ENCODE assay signal across 13 cellular contexts in genomic region chr12:96371787-96372699, GRCh38. TPM values are rescaled to one million over a fixed set of nuclear protein-coding genes. Genes with fewer than 3 reads are reported as not detected.
DNase-seq lines count a peak whose midpoint lies in the region; ATAC-seq and TF ChIP-seq lines count a peak whose summit lies in the region.
"Had no signal": no experiment of that assay in that cellular context is flagged by ENCODE, and none has a peak within 500 bp of the region (broad histone marks: within the 10 kb centered on the region; RNA-seq: fewer than 3 reads in every experiment).

No MANE protein-coding gene starts in this region.

- no peaks in the 10 kb centered on the region for H3K27me3 Mint-ChIP-seq in MCF 10A (ENCODE audit: insufficient read depth, unreplicated experiment)
- H3K27me3 Mint-ChIP-seq in activated naive CD8-positive, alpha-beta T cell treated with anti-CD3 and anti-CD28 coated beads, Interleukin-2, amount 10 ng/mL, durations not matched to agents 7 days and 5 days, result no peaks in the 10 kb centered on the region
- H3K27me3 Mint-ChIP-seq: activated CD4-positive, alpha-beta memory T cell treated with anti-CD3 and anti-CD28 coated beads, Interleukin-2, amount 10 ng/mL, durations not matched to agents 7 days and 5 days had no signal

- no peaks in the 10 kb centered on the region for H3K9me3 ChIP-seq in mammary epithelial cell (replicated peaks; ENCODE audit: insufficient read depth, low read length)
- no peaks in the 10 kb centered on the region for H3K9me3 ChIP-seq in iPS-20b (ENCODE audit: insufficient read depth, low read depth, low read length)
- no peaks in the 10 kb centered on the region for H3K9me3 ChIP-seq in subcutaneous abdominal adipose tissue (ENCODE audit: control insufficient read depth in 5 of 5, low read length in 5 of 5)
- peaks cover 0 to 2% of the 10 kb centered on the region in 2 donors for H3K9me3 ChIP-seq in neuronal stem cell (replicated peaks in 1 of 2; ENCODE audit: control insufficient read depth in 2 of 2, insufficient read depth in 1 of 2, low read depth in 1 of 2, low read length in 2 of 2)
- H3K9me3 ChIP-seq: pancreas had no signal

- H3K27me3 ChIP-seq in mammary epithelial cell (ENCODE audit: insufficient read depth, low read length), result no peaks in the 10 kb centered on the region
- no peaks in the 10 kb centered on the region for H3K27me3 ChIP-seq in iPS-20b (ENCODE audit: insufficient read depth, low read length)
- no peaks in the 10 kb centered on the region for H3K27me3 ChIP-seq in subcutaneous abdominal adipose tissue (ENCODE audit: control insufficient read depth in 5 of 5, insufficient read depth in 4 of 5, low read length in 5 of 5)
- no peaks in the 10 kb centered on the region for H3K27me3 ChIP-seq in neuronal stem cell (ENCODE audit: control insufficient read depth in 3 of 3, insufficient read depth in 3 of 3, low read depth in 1 of 3, low read length in 3 of 3)
- H3K27me3 ChIP-seq: pancreas had no signal

- no peak overlapping the region for H3K4ac ChIP-seq in neuronal stem cell (ENCODE audit: low read length)

- peaks cover 98% of the 10 kb centered on the region for H3K79me2 ChIP-seq in mammary epithelial cell (ENCODE audit: insufficient read depth, low read length)

- H3K9ac ChIP-seq in mammary epithelial cell (ENCODE audit: insufficient read depth, low read length), result no peak overlapping the region
- no peak overlapping the region for H3K9ac ChIP-seq in iPS-20b (ENCODE audit: low read depth, low read length)
- H3K9ac ChIP-seq in subcutaneous abdominal adipose tissue (ENCODE audit: low read length in 5 of 5), result no peak overlapping the region
- no peak overlapping the region for H3K9ac ChIP-seq in neuronal stem cell (ENCODE audit: low read depth, low read length, poor library complexity)

- H3K4me3 ChIP-seq in mammary epithelial cell (replicated peaks in 1 of 3; ENCODE audit: insufficient read depth in 1 of 3, low read depth in 2 of 3, low read length in 3 of 3) (no peak overlapping the region), iPS-20b (ENCODE audit: low read length) (no peak overlapping the region), subcutaneous abdominal adipose tissue (ENCODE audit: low read depth in 1 of 5, low read length in 5 of 5) (no peak overlapping the region), neuronal stem cell (ENCODE audit: low read length in 2 of 2) (no peak overlapping the region)
- H3K4me3 ChIP-seq: pancreas had no signal

- H2AK5ac ChIP-seq in neuronal stem cell (ENCODE audit: low read depth, low read length), result no peak overlapping the region

- H3K4me1 ChIP-seq in mammary epithelial cell (ENCODE audit: insufficient read depth, low read length) (peaks cover 12% of the 10 kb centered on the region), iPS-20b (ENCODE audit: insufficient read depth, low read length) (peaks cover 18% of the 10 kb centered on the region), subcutaneous abdominal adipose tissue (ENCODE audit: control insufficient read depth in 5 of 5, insufficient read depth in 5 of 5, low read length in 5 of 5) (peaks cover 5 to 57% (median 25%) of the 10 kb centered on the region in 5 donors), neuronal stem cell (ENCODE audit: control insufficient read depth in 2 of 2, insufficient read depth in 1 of 2, low read depth in 1 of 2, low read length in 2 of 2) (peaks cover 0 to 8% of the 10 kb centered on the region in 2 donors)

- ATAC-seq in activated naive CD8-positive, alpha-beta T cell treated with anti-CD3 and anti-CD28 coated beads, Interleukin-2, amount 10 ng/mL, durations not matched to agents 7 days and 5 days (ENCODE audit: low read depth), result no peak
- ATAC-seq: HCT116, pancreas had no signal

- H2AFZ ChIP-seq in mammary epithelial cell (ENCODE audit: low read depth, low read length) (no peak overlapping the region), neuronal stem cell (ENCODE audit: low read length) (no peak overlapping the region)

- no peak overlapping the region for H3K27ac ChIP-seq in mammary epithelial cell (ENCODE audit: insufficient read depth, low read depth, low read length)
- peak overlapping the region; percentile 8 for H3K27ac ChIP-seq in iPS-20b (ENCODE audit: low read length)
- peak overlapping the region; percentile 33 for H3K27ac ChIP-seq in subcutaneous abdominal adipose tissue (ENCODE audit: low read depth, low read length)
- no peak overlapping the region for H3K27ac ChIP-seq in neuronal stem cell (replicated peaks; ENCODE audit: low read length)
- H3K27ac ChIP-seq: pancreas had no signal

- in situ Hi-C loops in mammary epithelial cell (cut with MboI; ENCODE audit: low sequenced_read_pairs in 2 of 2), result no loop called here

- POLR2A ChIA-PET in MCF 10A (lab: Yijun Ruan, JAX), result interaction anchor here (0.7 to 1.0 kb wide), 3 partner anchors 25 to 319 kb away, joined by 3 read pairs; no protein-coding TSS in a partner anchor
- POLR2A ChIA-PET in activated naive CD8-positive, alpha-beta T cell treated with anti-CD3 and anti-CD28 coated beads, Interleukin-2, amount 10 ng/mL, durations not matched to agents 7 days and 5 days (lab: Charles Lee), result interaction anchor here (1.9 kb wide), 1 partner anchor 28 kb away, joined by 7 read pairs; the partner anchor contains the start of gene CDK17

- H4K91ac ChIP-seq in neuronal stem cell (ENCODE audit: low read depth, low read length, poor library complexity), result no peak overlapping the region

- BruUV-seq in MCF 10A (replicated peaks; lab: Mats Ljungman, UMichigan) (no TSS peak), mammary epithelial cell (replicated peaks; lab: Mats Ljungman, UMichigan) (no TSS peak)

- H3K4me1 Mint-ChIP-seq in MCF 10A (ENCODE audit: insufficient read depth, unreplicated experiment), result peaks cover 33% of the 10 kb centered on the region
- H3K4me1 Mint-ChIP-seq in activated naive CD8-positive, alpha-beta T cell treated with anti-CD3 and anti-CD28 coated beads, Interleukin-2, amount 10 ng/mL, durations not matched to agents 7 days and 5 days, result peaks cover 47% of the 10 kb centered on the region

- no peak overlapping the region for H2BK15ac ChIP-seq in neuronal stem cell (ENCODE audit: low read length)

- H2BK5ac ChIP-seq in neuronal stem cell (ENCODE audit: low read length), result no peak overlapping the region

- peak overlapping the region; percentile 40 for H3K27ac Mint-ChIP-seq in MCF 10A (ENCODE audit: low read depth, unreplicated experiment)
- H3K27ac Mint-ChIP-seq in activated naive CD8-positive, alpha-beta T cell treated with anti-CD3 and anti-CD28 coated beads, Interleukin-2, amount 10 ng/mL, durations not matched to agents 7 days and 5 days, result peak overlapping the region; percentile 35
- H3K27ac Mint-ChIP-seq: activated CD4-positive, alpha-beta memory T cell treated with anti-CD3 and anti-CD28 coated beads, Interleukin-2, amount 10 ng/mL, durations not matched to agents 7 days and 5 days had no signal

- no peaks in the 10 kb centered on the region for H3K36me3 Mint-ChIP-seq in MCF 10A (ENCODE audit: insufficient read depth, unreplicated experiment)
- peaks cover 31% of the 10 kb centered on the region for H3K36me3 Mint-ChIP-seq in activated naive CD8-positive, alpha-beta T cell treated with anti-CD3 and anti-CD28 coated beads, Interleukin-2, amount 10 ng/mL, durations not matched to agents 7 days and 5 days

- H3K14ac ChIP-seq in neuronal stem cell (ENCODE audit: low read length), result no peak overlapping the region

- TF ChIP-seq CTCF in MCF 10A (IDR thresholded peaks at IDR 0.05; ENCODE audit: unreplicated experiment) (no peak), mammary epithelial cell (conservative IDR thresholded peaks at IDR 0.05 in 1 of 2, IDR thresholded peaks at IDR 0.05 in 1 of 2; ENCODE audit: extremely low read depth in 1 of 2, insufficient read depth in 1 of 2, low read depth in 1 of 2, low read length in 2 of 2) (no peak)

- no peak overlapping the region for H2BK120ac ChIP-seq in neuronal stem cell (ENCODE audit: low read depth, low read length)

- no peak for DNase-seq in MCF 10A (ENCODE audit: unreplicated experiment)
- no peak for DNase-seq in mammary epithelial cell
- DNase-seq in activated naive CD8-positive, alpha-beta T cell treated with anti-CD3 and anti-CD28 coated beads, Interleukin-2, amount 10 ng/mL, durations not matched to agents 7 days and 5 days, result no peak
- no peak for DNase-seq in NCI-H1092 treated with DMSO at 0.1 percent for 48 hours (lab: John Stamatoyannopoulos, UW)
- no peak for DNase-seq in neuronal stem cell (ENCODE audit: low spot score)
- DNase-seq in activated CD4-positive, CD25-positive, alpha-beta regulatory T cell treated with anti-CD3 and anti-CD28 coated beads, Interleukin-2, amount 50 U/mL, for 72 hours, result no peak
- DNase-seq: activated CD4-positive, alpha-beta memory T cell treated with anti-CD3 and anti-CD28 coated beads, Interleukin-2, amount 10 ng/mL, durations not matched to agents 7 days and 5 days; activated gamma-delta T cell treated with Interleukin-2 at 50 U/mL for 16 hours; cerebellar nuclear complex; pancreas had no signal

- H3K23ac ChIP-seq in neuronal stem cell (ENCODE audit: low read depth, low read length, poor library complexity), result no peak overlapping the region

- no peak overlapping the region for H4K8ac ChIP-seq in neuronal stem cell (ENCODE audit: low read depth, low read length)

- H2BK12ac ChIP-seq in neuronal stem cell (ENCODE audit: low read length), result no peak overlapping the region

- WGBS in mammary epithelial cell (ENCODE audit: low coverage, missing lambda C conversion rate), result 52% methylated on average over 2 of the region's 2 CpGs
- WGBS in neuronal stem cell (ENCODE audit: extremely low coverage in 2 of 2, insufficient read length in 2 of 2, insufficient replicate concordance in 1 of 2), 2 donors, result no CpG with 5 or more reads among the region's 2 CpGs

- H3K36me3 ChIP-seq in mammary epithelial cell (ENCODE audit: insufficient read depth, low read length) (no peaks in the 10 kb centered on the region), iPS-20b (ENCODE audit: insufficient read depth, low read depth, low read length) (no peaks in the 10 kb centered on the region), subcutaneous abdominal adipose tissue (ENCODE audit: control insufficient read depth in 5 of 5, insufficient read depth in 5 of 5, low read length in 5 of 5) (no peaks in the 10 kb centered on the region), neuronal stem cell (replicated peaks in 1 of 2; ENCODE audit: control insufficient read depth in 2 of 2, insufficient read depth in 2 of 2, low read length in 2 of 2) (no peaks in the 10 kb centered on the region)
- H3K36me3 ChIP-seq: pancreas had no signal

- no peaks in the 10 kb centered on the region for H3K9me3 Mint-ChIP-seq in MCF 10A (ENCODE audit: unreplicated experiment)
- no peaks in the 10 kb centered on the region for H3K9me3 Mint-ChIP-seq in activated naive CD8-positive, alpha-beta T cell treated with anti-CD3 and anti-CD28 coated beads, Interleukin-2, amount 10 ng/mL, durations not matched to agents 7 days and 5 days
- H3K9me3 Mint-ChIP-seq: activated CD4-positive, alpha-beta memory T cell treated with anti-CD3 and anti-CD28 coated beads, Interleukin-2, amount 10 ng/mL, durations not matched to agents 7 days and 5 days had no signal

- no peaks in the 10 kb centered on the region for H4K20me1 ChIP-seq in mammary epithelial cell (ENCODE audit: insufficient read depth, low read length)

- no peak overlapping the region for H3K4me2 ChIP-seq in mammary epithelial cell (ENCODE audit: insufficient read depth, low read depth, low read length)
- no peak overlapping the region for H3K4me2 ChIP-seq in neuronal stem cell (ENCODE audit: insufficient read depth, low read length, poor library complexity, severe bottlenecking)

- H3K18ac ChIP-seq in neuronal stem cell (ENCODE audit: low read length), result no peak overlapping the region

- no peak overlapping the region for H3K4me3 Mint-ChIP-seq in MCF 10A (ENCODE audit: unreplicated experiment)
- peak overlapping the region; percentile 35 for H3K4me3 Mint-ChIP-seq in activated naive CD8-positive, alpha-beta T cell treated with anti-CD3 and anti-CD28 coated beads, Interleukin-2, amount 10 ng/mL, durations not matched to agents 7 days and 5 days
- H3K4me3 Mint-ChIP-seq: activated CD4-positive, alpha-beta memory T cell treated with anti-CD3 and anti-CD28 coated beads, Interleukin-2, amount 10 ng/mL, durations not matched to agents 7 days and 5 days had no signal

- intact Hi-C loops in MCF 10A (cut with micrococcal nuclease) (no loop called here), mammary epithelial cell (cut with micrococcal nuclease) (no loop called here)

- no peaks in the 10 kb centered on the region for H3K79me1 ChIP-seq in neuronal stem cell (ENCODE audit: low read depth, low read length)

- CTCF ChIA-PET in MCF 10A (lab: Yijun Ruan, JAX), result interaction anchor here (0.7 to 0.9 kb wide), 3 partner anchors 19 to 142 kb away, joined by 3 to 5 read pairs (median 4); no protein-coding TSS in a partner anchor
- CTCF ChIA-PET in mammary epithelial cell (lab: Charles Lee; ENCODE audit: low non-redundant PET), result no interaction called here

- dilution Hi-C loops in mammary epithelial cell (cut with HindIII; ENCODE audit: low sequenced_read_pairs), result no loop called here

RNA-seq across cellular contexts. Expression of gene CDK17, which starts 28.2 kb away (rescaled TPM):
- total RNA-seq in MCF 10A (2022), result 49.8 and 50.9 TPM in 2 replicates
- 10 to 100 TPM; 42.5 to 64.2 TPM for total RNA-seq in mammary epithelial cell
- polyA plus RNA-seq in mammary epithelial cell, result 10.7 TPM
- polyA minus RNA-seq in mammary epithelial cell, result 112 TPM
- total RNA-seq in activated naive CD8-positive, alpha-beta T cell treated with anti-CD3 and anti-CD28 coated beads, Interleukin-2, amount 10 ng/mL, durations not matched to agents 7 days and 5 days, result 10 to 100 TPM; 51.7 to 60.6 TPM
- 18.0 TPM for polyA plus RNA-seq in neuronal stem cell (2013, experiment 1 of 2)
- 17.8 TPM for polyA plus RNA-seq in neuronal stem cell (2013, experiment 2 of 2)

Comparison
In these comparisons a context has a peak if more than half of its experiments do, and no peak if none do; other contexts are left out.
1. H3K27ac ChIP-seq: peak in iPS-20b (single experiment) and subcutaneous abdominal adipose tissue (single experiment); none in mammary epithelial cell (single experiment) and neuronal stem cell (single experiment).